In genomic region chr3:45139372-45139894, GRCh38 we compare ENCODE assay signal across 1 cellular context.
TF ChIP-seq lines count a peak whose summit lies in the region.

No MANE protein-coding gene starts in this region.

TF ChIP-seq in WTC11, 78 proteins besides CTCF, POLR2A, EP300 and RAD21 (continued from another document):
- no peak for TF ChIP-seq ARID4B (CRISPR knock-in tag; IDR thresholded peaks at IDR 0.05; ENCODE audit: borderline replicate concordance)
- TF ChIP-seq RELA (CRISPR knock-in tag; IDR thresholded peaks at IDR 0.05; ENCODE audit: borderline replicate concordance): no peak
- no peak for TF ChIP-seq PRRX2 (CRISPR knock-in tag; IDR thresholded peaks at IDR 0.05)
- no peak for TF ChIP-seq ZNF317 (CRISPR knock-in tag; IDR thresholded peaks at IDR 0.05; ENCODE audit: borderline replicate concordance, low read depth)
- TF ChIP-seq FOXJ3 (CRISPR knock-in tag; IDR thresholded peaks at IDR 0.05; ENCODE audit: borderline replicate concordance): no peak
- no peak for TF ChIP-seq ATF1 (CRISPR knock-in tag; IDR thresholded peaks at IDR 0.05)
- no peak for TF ChIP-seq NFATC4 (CRISPR knock-in tag; IDR thresholded peaks at IDR 0.05)
- TF ChIP-seq E2F5 (CRISPR knock-in tag; IDR thresholded peaks at IDR 0.05): no peak
